In genomic region chr3:117444175-117444574, GRCh38 we compare ENCODE assay signal across 17 cellular contexts.
"Had no signal": no experiment of that assay in that cellular context is flagged by ENCODE, and none has a peak within 500 bp of the region (broad histone marks: within the 10 kb centered on the region; RNA-seq: fewer than 3 reads in every experiment).

No MANE protein-coding gene starts in this region.

- H3K27ac ChIP-seq: lower lobe of right lung, neutrophil, parathyroid adenoma, right lobe of liver, stomach, upper lobe of left lung had no signal

- H3K27me3 ChIP-seq: neutrophil, right lobe of liver, stomach, upper lobe of left lung had no signal

- DNase-seq: activated CD4-positive, alpha-beta T cell treated with anti-CD3 and anti-CD28 coated beads for 1 hour; activated CD4-positive, alpha-beta T cell treated with anti-CD3 and anti-CD28 coated beads, Interleukin-2, amount 50 U/mL, for 48 hours; activated T-cell treated with anti-CD3 and anti-CD28 coated beads for 4 hours; cerebellar nuclear complex; cortex of kidney; hypothalamus; lower lobe of right lung; natural killer cell; right lobe of liver; small intestine; stimulated activated CD4-positive, alpha-beta T cell treated with anti-CD3 and anti-CD28 coated beads, Interleukin-15, amount 100 ng/mL, for 24 hours; stimulated activated CD4-positive, alpha-beta T cell treated with anti-CD3 and anti-CD28 coated beads, Interleukin-2, amount 100 ng/mL, for 48 hours; stomach; T1000 had no signal

- H3K36me3 ChIP-seq: lower lobe of right lung, neutrophil, right lobe of liver, stomach, upper lobe of left lung had no signal

- H3K4me1 ChIP-seq: lower lobe of right lung, parathyroid adenoma, right lobe of liver, stomach had no signal

- ATAC-seq: lower lobe of right lung, natural killer cell, right lobe of liver had no signal

- H3K4me3 ChIP-seq: lower lobe of right lung, right lobe of liver, stomach, upper lobe of left lung had no signal

- H3K9me3 ChIP-seq: lower lobe of right lung, neutrophil, right lobe of liver, stomach, upper lobe of left lung had no signal
